9 cellular contexts compared by ENCODE assay signal in genomic region chr4:40301592-40301991, GRCh38. TPM values are rescaled to one million over a fixed set of nuclear protein-coding genes. Genes with fewer than 3 reads are reported as not detected.
DNase-seq lines count a peak whose midpoint lies in the region; ATAC-seq and TF ChIP-seq lines count a peak whose summit lies in the region.
"Had no signal": no experiment of that assay in that cellular context is flagged by ENCODE, and none has a peak within 500 bp of the region (broad histone marks: within the 10 kb centered on the region; RNA-seq: fewer than 3 reads in every experiment).

No MANE protein-coding gene starts in this region.

- ATAC-seq in GM18498 (IDR thresholded peaks at IDR 0.05; ENCODE audit: unreplicated experiment), result peak; percentile 77
- ATAC-seq in GM21825 (IDR thresholded peaks at IDR 0.05; ENCODE audit: unreplicated experiment), result peak; percentile 59
- peak; percentile 80 for ATAC-seq in effector memory CD8-positive, alpha-beta T cell (replicated peaks)
- ATAC-seq in psoas muscle, result no peak

- peaks cover 0 to 4% (median 0%) of the 10 kb centered on the region in 3 donors for H3K27me3 ChIP-seq in psoas muscle (ENCODE audit: insufficient read depth in 3 of 3, low read length in 2 of 3)

- TF ChIP-seq CTCF in OCI-LY7 (conservative IDR thresholded peaks at IDR 0.05; ENCODE audit: low read length), result no peak
- no peak for TF ChIP-seq CTCF in psoas muscle (IDR thresholded peaks at IDR 0.05)

- H3K4me3 ChIP-seq in OCI-LY7 (ENCODE audit: low read depth, low read length, poor library complexity, severe bottlenecking), result peak overlapping the region; percentile 59
- H3K4me3 ChIP-seq in psoas muscle, result no peak overlapping the region

- peaks cover 11% of the 10 kb centered on the region for H3K9me3 ChIP-seq in OCI-LY7 (ENCODE audit: low read length)
- no peaks in the 10 kb centered on the region for H3K9me3 ChIP-seq in psoas muscle

- no peaks in the 10 kb centered on the region for H3K9me2 ChIP-seq in OCI-LY7 (ENCODE audit: insufficient read depth, low read length)

- H2AFZ ChIP-seq in OCI-LY7 (ENCODE audit: low read length), result peak overlapping the region; percentile 56; the same call in 1 of the 2 replicates

- peaks cover 43 to 66% of the 10 kb centered on the region in 2 donors for H3K4me1 Mint-ChIP-seq in effector memory CD8-positive, alpha-beta T cell (ENCODE audit: low read depth in 2 of 2)

- H4K20me1 ChIP-seq in OCI-LY7 (ENCODE audit: insufficient read depth, low read length), result no peaks in the 10 kb centered on the region

- POLR2A ChIA-PET in OCI-LY7 (lab: Charles Lee), result interaction anchor here (0.6 to 1.7 kb wide), 7 partner anchors 74 to 144 kb away, joined by 3 to 8 read pairs (median 4); partner anchors contain the start of gene RHOH

- H3K9me3 Mint-ChIP-seq in effector memory CD8-positive, alpha-beta T cell, result peaks cover 0 to 2% of the 10 kb centered on the region in 2 donors

- H3K27ac ChIP-seq in OCI-LY7 (ENCODE audit: low read depth, low read length, poor library complexity, severe bottlenecking), result peak overlapping the region; percentile 98
- H3K27ac ChIP-seq in psoas muscle, result no peak overlapping the region

- H3K4me3 Mint-ChIP-seq in effector memory CD8-positive, alpha-beta T cell, result peak overlapping the region; percentile 51 to 74
- H3K4me3 Mint-ChIP-seq: dendritic cell treated with granulocyte-macrophage colony-stimulating factor and Interleukin-4, amounts not matched to agents 40 ng/mL and 50 ng/mL, for 4 days had no signal

- H3K36me3 ChIP-seq in OCI-LY7 (ENCODE audit: insufficient read depth, low read length), result no peaks in the 10 kb centered on the region; the same call in 1 of the 2 replicates
- no peaks in the 10 kb centered on the region for H3K36me3 ChIP-seq in psoas muscle (ENCODE audit: insufficient read depth in 1 of 2, low read depth in 1 of 2)

- H3K27ac Mint-ChIP-seq in effector memory CD8-positive, alpha-beta T cell, result peak overlapping the region; percentile 79 to 96
- H3K27ac Mint-ChIP-seq: dendritic cell treated with granulocyte-macrophage colony-stimulating factor and Interleukin-4, amounts not matched to agents 40 ng/mL and 50 ng/mL, for 4 days had no signal

- H3K27me3 Mint-ChIP-seq in effector memory CD8-positive, alpha-beta T cell, result no peaks in the 10 kb centered on the region

- CTCF ChIA-PET in OCI-LY7 (lab: Charles Lee; ENCODE audit: unreplicated experiment), result interaction anchor here (0.5 to 1.2 kb wide), 2 partner anchors 79 to 844 kb away, joined by 3 read pairs; no protein-coding TSS in a partner anchor

- intact Hi-C loops in OCI-LY7 (cut with micrococcal nuclease; ENCODE audit: unreplicated experiment), result loop anchor here (1.0 to 10.0 kb wide), 5 partner anchors 57 to 777 kb away; partner anchors contain the start of gene UGDH
- intact Hi-C loops in psoas muscle (cut with DNase I), result no loop called here

- no TSS peak for BruUV-seq in OCI-LY7 (replicated peaks; lab: Mats Ljungman, UMichigan)

- DNase-seq in OCI-LY7 (ENCODE audit: low spot score), result peak; percentile 98
- DNase-seq in effector memory CD8-positive, alpha-beta T cell, result peak; percentile 40 to 56 (median 50)
- DNase-seq in effector CD8-positive, alpha-beta T cell (lab: John Stamatoyannopoulos, UW), result no peak
- DNase-seq in psoas muscle, result no peak
- no peak for DNase-seq in NCI-H1694 treated with DMSO at 0.1 percent for 48 hours (lab: John Stamatoyannopoulos, UW)
- DNase-seq in HT-29 (ENCODE audit: low spot score), result no peak

- 40 to 50% (median 45%) methylated on average over 7 of the region's 7 CpGs for WGBS in psoas muscle, 3 donors

- peak overlapping the region; percentile 89 for H3K4me2 ChIP-seq in OCI-LY7 (ENCODE audit: low read length)

- no peaks in the 10 kb centered on the region; the same call in 1 of the 2 replicates for H3K79me2 ChIP-seq in OCI-LY7 (ENCODE audit: insufficient read depth, low read depth, low read length)

- peaks cover 84% of the 10 kb centered on the region for H3K4me1 ChIP-seq in OCI-LY7 (ENCODE audit: insufficient read depth, low read length, poor library complexity, severe bottlenecking)
- H3K4me1 ChIP-seq in psoas muscle, result no peaks in the 10 kb centered on the region

- H3K36me3 Mint-ChIP-seq in effector memory CD8-positive, alpha-beta T cell (ENCODE audit: insufficient read depth), result peaks cover 7% of the 10 kb centered on the region

RNA-seq across cellular contexts. Expression of gene CHRNA9, which starts 33.5 kb away (rescaled TPM):
- not detected in 2 replicates for total RNA-seq in OCI-LY7 (2014; rRNA removed; shearing (Covaris generic))
- total RNA-seq in OCI-LY7 (2022) (not detected in 2 replicates), psoas muscle (not detected)
- polyA plus RNA-seq in psoas muscle, result under 1 TPM in 1 of 3 donors, not detected in 2; 0.01 TPM
- not detected in 2 replicates for total RNA-seq in HT-29 (2014; rRNA removed; shearing (Covaris generic))

Comparison
In these comparisons a context has a peak if more than half of its experiments do, and no peak if none do; other contexts are left out.
1. ATAC-seq: peak in GM18498 (single experiment), GM21825 (single experiment) and effector memory CD8-positive, alpha-beta T cell (single experiment); none in psoas muscle (0 of 4).
2. DNase-seq: peak in OCI-LY7 (single experiment) and effector memory CD8-positive, alpha-beta T cell (3 of 3); none in effector CD8-positive, alpha-beta T cell (single experiment), psoas muscle (0 of 2), NCI-H1694 treated with DMSO at 0.1 percent for 48 hours (single experiment) and HT-29 (single experiment).